In genomic region chr19:3252650-3253049, GRCh38 we compare ENCODE assay signal across 33 cellular contexts. TPM values are rescaled to one million over a fixed set of nuclear protein-coding genes. Genes with fewer than 3 reads are reported as not detected.
"Had no signal": no experiment of that assay in that cellular context is flagged by ENCODE, and none has a peak within 500 bp of the region (broad histone marks: within the 10 kb centered on the region; RNA-seq: fewer than 3 reads in every experiment).

No MANE protein-coding gene starts in this region.

- H3K27ac Mint-ChIP-seq: naive thymus-derived CD4-positive, alpha-beta T cell; natural killer cell; nephron; neural progenitor cell; progenitor cell of endocrine pancreas; stimulated activated memory B cell treated with anti-CD40 and anti-IgM and Interleukin-4, amounts not matched to agents 10 μg/mL and 1 μg/mL and 100 μg/mL, for 72 hours; stimulated activated naive CD8-positive, alpha-beta T cell treated with anti-CD3 and anti-CD28 coated beads, Interleukin-15, amount 100 ng/mL, for 72 hours had no signal

- H3K9me3 Mint-ChIP-seq: natural killer cell had no signal

- ATAC-seq: naive thymus-derived CD4-positive, alpha-beta T cell; natural killer cell; psoas muscle; right cardiac atrium; sciatic nerve; stimulated activated memory B cell treated with anti-CD40 and anti-IgM and Interleukin-4, amounts not matched to agents 10 μg/mL and 1 μg/mL and 100 μg/mL, for 72 hours; stimulated activated naive CD8-positive, alpha-beta T cell treated with anti-CD3 and anti-CD28 coated beads, Interleukin-15, amount 100 ng/mL, for 72 hours; stimulated activated naive CD8-positive, alpha-beta T cell treated with anti-CD3 and anti-CD28 coated beads, Interleukin-15, Interleukin-2, amounts not matched to agents 100 U/mL and 50 U/mL, for 24 hours had no signal

- H3K36me3 Mint-ChIP-seq: natural killer cell; stimulated activated memory B cell treated with anti-CD40 and anti-IgM and Interleukin-4, amounts not matched to agents 10 μg/mL and 1 μg/mL and 100 μg/mL, for 72 hours had no signal

- H3K4me2 ChIP-seq: neural progenitor cell, smooth muscle cell had no signal

- FAIRE-seq: urothelium cell line had no signal

- H3K4me3 Mint-ChIP-seq: naive thymus-derived CD4-positive, alpha-beta T cell; natural killer cell; nephron; neural progenitor cell; stimulated activated memory B cell treated with anti-CD40 and anti-IgM and Interleukin-4, amounts not matched to agents 10 μg/mL and 1 μg/mL and 100 μg/mL, for 72 hours; stimulated activated naive CD8-positive, alpha-beta T cell treated with anti-CD3 and anti-CD28 coated beads, Interleukin-15, amount 100 ng/mL, for 72 hours had no signal

- DNase-seq: naive thymus-derived CD4-positive, alpha-beta T cell; natural killer cell; occipital lobe; ovary; posterior cingulate gyrus; psoas muscle; spleen; stimulated activated CD4-positive, alpha-beta T cell treated with anti-CD3 and anti-CD28 coated beads, Interleukin-12 subunit alpha, Interleukin-12 subunit beta, amount 100 ng/mL, for 4 hours; stimulated activated CD4-positive, alpha-beta T cell treated with anti-CD3 and anti-CD28 coated beads, Interleukin-1b, Interleukin-23, amount 100 ng/mL, for 48 hours; stimulated activated CD4-positive, alpha-beta T cell treated with anti-CD3 and anti-CD28 coated beads, Interleukin-4, amount 100 ng/mL, for 1 hour; stimulated activated CD4-positive, alpha-beta T cell treated with anti-CD3 and anti-CD28 coated beads, Interleukin-4, amount 100 ng/mL, for 4 hours; stimulated activated CD8-positive, alpha-beta memory T cell treated with anti-CD3 and anti-CD28 coated beads, Interleukin-4, amount 100 ng/mL, for 48 hours; stimulated activated naive CD4-positive, alpha-beta T cell; stimulated activated naive CD8-positive, alpha-beta T cell treated with anti-CD3 and anti-CD28 coated beads, Interleukin-15, amount 100 ng/mL, for 72 hours; stimulated activated naive CD8-positive, alpha-beta T cell treated with anti-CD3 and anti-CD28 coated beads, Interleukin-15, Interleukin-2, amounts not matched to agents 100 U/mL and 50 U/mL, for 24 hours; substantia nigra; testis; trophoblast cell; upper lobe of left lung had no signal

- H3K9ac ChIP-seq: neural progenitor cell, parathyroid adenoma had no signal

- H3K79me2 ChIP-seq: parathyroid adenoma had no signal

- H3K9me3 ChIP-seq: testis, vagina had no signal

- H3K36me3 ChIP-seq: neural progenitor cell, ovary, spleen, suprapubic skin, tibial nerve, upper lobe of left lung, vagina had no signal

- H3K27me3 ChIP-seq: neural progenitor cell, ovary, testis, upper lobe of left lung, vagina had no signal

- H3K4me3 ChIP-seq: neural progenitor cell, ovary, psoas muscle, skin epidermis, smooth muscle cell, spleen, suprapubic skin, testis, tibial nerve, upper lobe of left lung, vagina had no signal

- H3K27ac ChIP-seq: neural progenitor cell, ovary, parathyroid adenoma, psoas muscle, skin epidermis, spleen, suprapubic skin, testis, tibial nerve, upper lobe of left lung, vagina had no signal

- H2AFZ ChIP-seq: neural progenitor cell, parathyroid adenoma had no signal

- H3K4me1 ChIP-seq: neural progenitor cell, parathyroid adenoma, psoas muscle, spleen, suprapubic skin, testis, tibial nerve, upper lobe of left lung, vagina had no signal

- H3K4me1 Mint-ChIP-seq: naive thymus-derived CD4-positive, alpha-beta T cell; natural killer cell; nephron; stimulated activated memory B cell treated with anti-CD40 and anti-IgM and Interleukin-4, amounts not matched to agents 10 μg/mL and 1 μg/mL and 100 μg/mL, for 72 hours; stimulated activated naive CD8-positive, alpha-beta T cell treated with anti-CD3 and anti-CD28 coated beads, Interleukin-15, amount 100 ng/mL, for 72 hours had no signal

RNA-seq across cellular contexts. Expression of gene CELF5, which starts 28.2 kb away (rescaled TPM):
- total RNA-seq: osteoblast, psoas muscle, smooth muscle cell, tibial nerve, vagina had no signal
- polyA plus RNA-seq: naive thymus-derived CD4-positive, alpha-beta T cell; right cardiac atrium had no signal
